Comparison of ENCODE assay signal across 9 cellular contexts in genomic region chr16:30805370-30806169, GRCh38. TPM values are rescaled to one million over a fixed set of nuclear protein-coding genes. Genes with fewer than 3 reads are reported as not detected.
DNase-seq lines count a peak whose midpoint lies in the region; ATAC-seq, FAIRE-seq and TF ChIP-seq lines count a peak whose summit lies in the region.
"Had no signal": no experiment of that assay in that cellular context is flagged by ENCODE, and none has a peak within 500 bp of the region (broad histone marks: within the 10 kb centered on the region; RNA-seq: fewer than 3 reads in every experiment).

No MANE protein-coding gene starts in this region.

- peak; percentile 28 for TF ChIP-seq CTCF in foreskin keratinocyte (conservative IDR thresholded peaks at IDR 0.05)
- peak in 1 of 3 experiments; percentile 9 for TF ChIP-seq CTCF in nephron (IDR thresholded peaks at IDR 0.05; ENCODE audit: unreplicated experiment in 3 of 3)
- TF ChIP-seq CTCF in thoracic aorta (IDR thresholded peaks at IDR 0.05), result no peak

- intact Hi-C loops in activated naive CD4-positive, alpha-beta T cell treated with anti-CD3 and anti-CD28 coated beads for 36 hours (cut with micrococcal nuclease), result loop anchor here (1.0 kb wide), 2 partner anchors 9 to 19 kb away; no protein-coding TSS in a partner anchor

- no peaks in the 10 kb centered on the region for H3K27me3 ChIP-seq in foreskin keratinocyte
- H3K27me3 ChIP-seq in thoracic aorta (replicated peaks; ENCODE audit: insufficient read depth), result no peaks in the 10 kb centered on the region

- H3K4me1 ChIP-seq in foreskin keratinocyte (peaks cover 13% of the 10 kb centered on the region), thoracic aorta (ENCODE audit: control insufficient read depth in 1 of 2, low read depth in 2 of 2) (peaks cover 4 to 18% of the 10 kb centered on the region in 2 donors)

- FAIRE-seq in HTR-8/SVneo (lab: Jason Lieb, UNC), result peak; percentile 60
- FAIRE-seq: colon had no signal

- H3K9me3 ChIP-seq in thoracic aorta, result no peaks in the 10 kb centered on the region

- peak; percentile 74 for DNase-seq in DMS153 treated with DMSO at 0.1 percent for 48 hours (lab: John Stamatoyannopoulos, UW; ENCODE audit: unreplicated experiment)
- DNase-seq in HTR-8/SVneo (ENCODE audit: insufficient read length, low spot score), result peak; percentile 93
- DNase-seq in RPMI8226, result peak; percentile 72
- DNase-seq in activated naive CD4-positive, alpha-beta T cell treated with anti-CD3 and anti-CD28 coated beads for 36 hours, result peak; percentile 60
- peak; percentile 32 to 64 for DNase-seq in foreskin keratinocyte
- peak; percentile 46 for DNase-seq in thoracic aorta (ENCODE audit: low spot score)

- no peaks in the 10 kb centered on the region for H3K27me3 Mint-ChIP-seq in activated naive CD4-positive, alpha-beta T cell treated with anti-CD3 and anti-CD28 coated beads for 36 hours (ENCODE audit: low read depth)
- H3K27me3 Mint-ChIP-seq in nephron (ENCODE audit: low read depth), result no peaks in the 10 kb centered on the region

- no peaks in the 10 kb centered on the region for H3K36me3 ChIP-seq in thoracic aorta

- peak overlapping the region; percentile 67 for H3K4me3 Mint-ChIP-seq in activated naive CD4-positive, alpha-beta T cell treated with anti-CD3 and anti-CD28 coated beads for 36 hours
- peak overlapping the region; percentile 86 to 93 (median 93) for H3K4me3 Mint-ChIP-seq in nephron

- no peaks in the 10 kb centered on the region for H3K36me3 Mint-ChIP-seq in activated naive CD4-positive, alpha-beta T cell treated with anti-CD3 and anti-CD28 coated beads for 36 hours (ENCODE audit: low read depth)
- H3K36me3 Mint-ChIP-seq in nephron (ENCODE audit: low read depth), result no peaks in the 10 kb centered on the region

- peaks cover 19% of the 10 kb centered on the region for H3K4me1 Mint-ChIP-seq in activated naive CD4-positive, alpha-beta T cell treated with anti-CD3 and anti-CD28 coated beads for 36 hours (ENCODE audit: low read depth)
- peaks cover 7% of the 10 kb centered on the region for H3K4me1 Mint-ChIP-seq in nephron

- H3K27ac ChIP-seq in foreskin keratinocyte, result peak overlapping the region; percentile 11
- peak overlapping the region; percentile 85 to 92 for H3K27ac ChIP-seq in thoracic aorta

- CTCF ChIA-PET in activated naive CD4-positive, alpha-beta T cell treated with anti-CD3 and anti-CD28 coated beads for 36 hours (lab: Charles Lee), result interaction anchor here (0.6 to 2.4 kb wide), 8 partner anchors 8 to 460 kb away, joined by 3 to 19 read pairs (median 4); no protein-coding TSS in a partner anchor

- no peaks in the 10 kb centered on the region for H3K9me3 Mint-ChIP-seq in activated naive CD4-positive, alpha-beta T cell treated with anti-CD3 and anti-CD28 coated beads for 36 hours
- no peaks in the 10 kb centered on the region for H3K9me3 Mint-ChIP-seq in nephron

- H3K27ac Mint-ChIP-seq in activated naive CD4-positive, alpha-beta T cell treated with anti-CD3 and anti-CD28 coated beads for 36 hours, result peak overlapping the region; percentile 31
- H3K27ac Mint-ChIP-seq in nephron, result peak overlapping the region; percentile 97 to 98 (median 98)

- peak overlapping the region; percentile 77 for H3K4me3 ChIP-seq in thoracic aorta

- ATAC-seq in foreskin keratinocyte (peak; percentile 76), thoracic aorta (ENCODE audit: insufficient number of reproducible peaks, low FRiP score, low read depth) (peak; percentile 66), GM18517 (IDR thresholded peaks at IDR 0.05; ENCODE audit: unreplicated experiment) (no peak)

RNA-seq across cellular contexts. Expression of gene ZNF629, which starts 18.6 kb away (rescaled TPM):
- total RNA-seq in activated naive CD4-positive, alpha-beta T cell treated with anti-CD3 and anti-CD28 coated beads for 36 hours, result 1 to 10 TPM; 2.1 to 2.3 TPM
- total RNA-seq in foreskin keratinocyte, result 15.9 and 16.9 TPM in 2 replicates
- 6.0 and 6.1 TPM in 2 replicates for polyA plus RNA-seq in foreskin keratinocyte
- total RNA-seq in thoracic aorta, result 10 to 100 TPM; 10.7 to 18.8 TPM

RNA-seq across cellular contexts. Expression of gene RNF40, which starts 43.4 kb away (rescaled TPM):
- total RNA-seq in activated naive CD4-positive, alpha-beta T cell treated with anti-CD3 and anti-CD28 coated beads for 36 hours, result 10 to 100 TPM; 51.1 to 61.0 TPM
- total RNA-seq in foreskin keratinocyte (76.4 and 77.0 TPM in 2 replicates), thoracic aorta (100 to 1,000 TPM; 109 to 112 TPM)
- 56.3 and 59.7 TPM in 2 replicates for polyA plus RNA-seq in foreskin keratinocyte

RNA-seq across cellular contexts. Expression of gene CFAP119, which starts 43.7 kb away (rescaled TPM):
- total RNA-seq in activated naive CD4-positive, alpha-beta T cell treated with anti-CD3 and anti-CD28 coated beads for 36 hours, result 1 to 10 TPM; 2.0 to 2.3 TPM
- 4.8 and 7.8 TPM in 2 replicates for total RNA-seq in foreskin keratinocyte
- polyA plus RNA-seq in foreskin keratinocyte, result 9.2 and 9.6 TPM in 2 replicates
- 1 to 10 TPM in 1 of 2 donors, under 1 TPM in 1; 0.27 to 1.2 TPM for total RNA-seq in thoracic aorta

RNA-seq across cellular contexts. Expression of gene PHKG2, which starts 57.3 kb away (rescaled TPM):
- 10 to 100 TPM; 23.3 to 26.4 TPM for total RNA-seq in activated naive CD4-positive, alpha-beta T cell treated with anti-CD3 and anti-CD28 coated beads for 36 hours
- total RNA-seq in foreskin keratinocyte, result 18.5 and 22.1 TPM in 2 replicates
- 23.7 and 26.5 TPM in 2 replicates for polyA plus RNA-seq in foreskin keratinocyte
- 10 to 100 TPM; 25.6 to 26.4 TPM for total RNA-seq in thoracic aorta
